In the genomic region with DNA sequence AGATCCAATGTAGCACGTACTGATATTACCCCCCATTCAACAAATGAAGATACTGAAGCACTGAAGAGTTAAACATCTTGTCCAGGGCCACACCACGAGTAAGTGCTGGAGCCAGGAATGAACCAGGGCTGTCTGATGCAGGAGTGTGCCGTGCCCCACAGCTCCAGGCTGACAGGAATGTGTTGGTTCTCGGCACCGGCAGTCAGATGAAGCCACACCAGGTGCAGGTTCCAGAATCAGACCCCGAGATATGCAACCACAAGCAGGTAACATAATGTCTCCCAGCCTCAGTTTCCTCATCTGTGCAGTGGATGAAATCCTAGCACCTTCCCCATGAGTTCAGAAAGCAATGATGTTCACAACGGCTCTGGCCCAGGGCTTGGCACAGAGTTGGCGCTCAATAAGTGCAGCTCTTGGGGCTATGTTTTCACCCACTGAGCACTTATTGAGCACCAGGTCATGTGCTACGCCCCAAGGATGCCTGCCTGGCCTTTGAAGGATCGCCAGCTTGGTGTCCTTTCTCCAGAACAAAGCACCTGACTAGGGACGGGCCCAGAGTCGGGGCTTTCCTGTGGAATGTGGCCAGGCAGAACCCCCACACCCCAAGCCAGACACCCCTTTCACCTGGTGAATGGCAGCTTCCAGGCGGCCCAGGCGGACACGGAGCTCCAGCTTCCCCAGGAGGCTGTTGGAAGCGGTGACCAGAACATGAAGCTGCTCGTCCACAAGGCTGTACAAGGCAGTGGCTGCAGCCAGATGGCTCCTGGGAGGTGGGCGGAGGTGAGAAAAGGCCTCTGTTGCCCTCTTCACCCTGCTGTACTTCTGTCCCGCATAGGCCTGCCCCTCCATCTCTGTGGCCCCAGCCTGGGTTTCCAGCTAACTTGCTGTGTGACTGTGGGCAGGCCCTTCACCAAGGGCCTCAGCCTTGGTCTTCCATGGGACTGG, we compare ENCODE assay signal across 1 cellular context.
A peak's percentile ranks its signal among the peaks of the same experiment; 100 is the strongest.
TF ChIP-seq lines count a peak whose summit lies in the region.

No MANE protein-coding gene starts in this region.

TF ChIP-seq in HepG2, 621 proteins besides CTCF, POLR2A, EP300 and RAD21:
- TF ChIP-seq, protein P1, sequence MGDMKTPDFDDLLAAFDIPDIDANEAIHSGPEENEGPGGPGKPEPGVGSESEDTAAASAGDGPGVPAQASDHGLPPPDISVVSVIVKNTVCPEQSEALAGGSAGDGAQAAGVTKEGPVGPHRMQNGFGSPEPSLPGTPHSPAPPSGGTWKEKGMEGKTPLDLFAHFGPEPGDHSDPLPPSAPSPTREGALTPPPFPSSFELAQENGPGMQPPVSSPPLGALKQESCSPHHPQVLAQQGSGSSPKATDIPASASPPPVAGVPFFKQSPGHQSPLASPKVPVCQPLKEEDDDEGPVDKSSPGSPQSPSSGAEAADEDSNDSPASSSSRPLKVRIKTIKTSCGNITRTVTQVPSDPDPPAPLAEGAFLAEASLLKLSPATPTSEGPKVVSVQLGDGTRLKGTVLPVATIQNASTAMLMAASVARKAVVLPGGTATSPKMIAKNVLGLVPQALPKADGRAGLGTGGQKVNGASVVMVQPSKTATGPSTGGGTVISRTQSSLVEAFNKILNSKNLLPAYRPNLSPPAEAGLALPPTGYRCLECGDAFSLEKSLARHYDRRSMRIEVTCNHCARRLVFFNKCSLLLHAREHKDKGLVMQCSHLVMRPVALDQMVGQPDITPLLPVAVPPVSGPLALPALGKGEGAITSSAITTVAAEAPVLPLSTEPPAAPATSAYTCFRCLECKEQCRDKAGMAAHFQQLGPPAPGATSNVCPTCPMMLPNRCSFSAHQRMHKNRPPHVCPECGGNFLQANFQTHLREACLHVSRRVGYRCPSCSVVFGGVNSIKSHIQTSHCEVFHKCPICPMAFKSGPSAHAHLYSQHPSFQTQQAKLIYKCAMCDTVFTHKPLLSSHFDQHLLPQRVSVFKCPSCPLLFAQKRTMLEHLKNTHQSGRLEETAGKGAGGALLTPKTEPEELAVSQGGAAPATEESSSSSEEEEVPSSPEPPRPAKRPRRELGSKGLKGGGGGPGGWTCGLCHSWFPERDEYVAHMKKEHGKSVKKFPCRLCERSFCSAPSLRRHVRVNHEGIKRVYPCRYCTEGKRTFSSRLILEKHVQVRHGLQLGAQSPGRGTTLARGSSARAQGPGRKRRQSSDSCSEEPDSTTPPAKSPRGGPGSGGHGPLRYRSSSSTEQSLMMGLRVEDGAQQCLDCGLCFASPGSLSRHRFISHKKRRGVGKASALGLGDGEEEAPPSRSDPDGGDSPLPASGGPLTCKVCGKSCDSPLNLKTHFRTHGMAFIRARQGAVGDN (CRISPR knock-in tag; IDR thresholded peaks at IDR 0.05) = peak; percentile 29
- TF ChIP-seq ZMAT3 (CRISPR knock-in tag; conservative IDR thresholded peaks at IDR 0.05) (no peak), NR3C1 (CRISPR knock-in tag; IDR thresholded peaks at IDR 0.05) (no peak), GATA4 (IDR thresholded peaks at IDR 0.05; ENCODE audit: borderline replicate concordance, low read depth) (no peak), MED13 (CRISPR knock-in tag; IDR thresholded peaks at IDR 0.05) (no peak), ZNF703 (CRISPR knock-in tag; IDR thresholded peaks at IDR 0.05; ENCODE audit: borderline replicate concordance) (no peak), SIN3A (IDR thresholded peaks at IDR 0.05; ENCODE audit: borderline replicate concordance, low read depth, low read length) (no peak), PCBP1 (IDR thresholded peaks at IDR 0.05; ENCODE audit: borderline replicate concordance, low read depth, low read length) (no peak), ZKSCAN5 (CRISPR knock-in tag; IDR thresholded peaks at IDR 0.05) (peak; percentile 90; the same call in 1 of the 2 replicates), SRSF4 (IDR thresholded peaks at IDR 0.05; ENCODE audit: low read depth, low read length, poor library complexity, severe bottlenecking) (no peak), KAT2B (IDR thresholded peaks at IDR 0.05; ENCODE audit: borderline replicate concordance, low read depth, low read length) (no peak), HIVEP1 (CRISPR knock-in tag; IDR thresholded peaks at IDR 0.05) (0 out of 2 replicates have a peak, but pooled peaks have one; percentile 28), ZKSCAN8 (CRISPR knock-in tag; IDR thresholded peaks at IDR 0.05; ENCODE audit: borderline replicate concordance) (peak; percentile 97), NFYB (CRISPR knock-in tag; IDR thresholded peaks at IDR 0.05) (no peak), MIER3 (CRISPR knock-in tag; IDR thresholded peaks at IDR 0.05; ENCODE audit: borderline replicate concordance) (no peak)
- TF ChIP-seq, protein P2, sequence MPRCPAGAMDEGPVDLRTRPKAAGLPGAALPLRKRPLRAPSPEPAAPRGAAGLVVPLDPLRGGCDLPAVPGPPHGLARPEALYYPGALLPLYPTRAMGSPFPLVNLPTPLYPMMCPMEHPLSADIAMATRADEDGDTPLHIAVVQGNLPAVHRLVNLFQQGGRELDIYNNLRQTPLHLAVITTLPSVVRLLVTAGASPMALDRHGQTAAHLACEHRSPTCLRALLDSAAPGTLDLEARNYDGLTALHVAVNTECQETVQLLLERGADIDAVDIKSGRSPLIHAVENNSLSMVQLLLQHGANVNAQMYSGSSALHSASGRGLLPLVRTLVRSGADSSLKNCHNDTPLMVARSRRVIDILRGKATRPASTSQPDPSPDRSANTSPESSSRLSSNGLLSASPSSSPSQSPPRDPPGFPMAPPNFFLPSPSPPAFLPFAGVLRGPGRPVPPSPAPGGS (CRISPR knock-in tag; IDR thresholded peaks at IDR 0.05) = 0 out of 2 replicates have a peak, but pooled peaks have one; percentile 26
- TF ChIP-seq, protein P3, sequence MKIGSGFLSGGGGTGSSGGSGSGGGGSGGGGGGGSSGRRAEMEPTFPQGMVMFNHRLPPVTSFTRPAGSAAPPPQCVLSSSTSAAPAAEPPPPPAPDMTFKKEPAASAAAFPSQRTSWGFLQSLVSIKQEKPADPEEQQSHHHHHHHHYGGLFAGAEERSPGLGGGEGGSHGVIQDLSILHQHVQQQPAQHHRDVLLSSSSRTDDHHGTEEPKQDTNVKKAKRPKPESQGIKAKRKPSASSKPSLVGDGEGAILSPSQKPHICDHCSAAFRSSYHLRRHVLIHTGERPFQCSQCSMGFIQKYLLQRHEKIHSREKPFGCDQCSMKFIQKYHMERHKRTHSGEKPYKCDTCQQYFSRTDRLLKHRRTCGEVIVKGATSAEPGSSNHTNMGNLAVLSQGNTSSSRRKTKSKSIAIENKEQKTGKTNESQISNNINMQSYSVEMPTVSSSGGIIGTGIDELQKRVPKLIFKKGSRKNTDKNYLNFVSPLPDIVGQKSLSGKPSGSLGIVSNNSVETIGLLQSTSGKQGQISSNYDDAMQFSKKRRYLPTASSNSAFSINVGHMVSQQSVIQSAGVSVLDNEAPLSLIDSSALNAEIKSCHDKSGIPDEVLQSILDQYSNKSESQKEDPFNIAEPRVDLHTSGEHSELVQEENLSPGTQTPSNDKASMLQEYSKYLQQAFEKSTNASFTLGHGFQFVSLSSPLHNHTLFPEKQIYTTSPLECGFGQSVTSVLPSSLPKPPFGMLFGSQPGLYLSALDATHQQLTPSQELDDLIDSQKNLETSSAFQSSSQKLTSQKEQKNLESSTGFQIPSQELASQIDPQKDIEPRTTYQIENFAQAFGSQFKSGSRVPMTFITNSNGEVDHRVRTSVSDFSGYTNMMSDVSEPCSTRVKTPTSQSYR (CRISPR knock-in tag; IDR thresholded peaks at IDR 0.05; ENCODE audit: borderline replicate concordance) = no peak
- TF ChIP-seq, protein P4, sequence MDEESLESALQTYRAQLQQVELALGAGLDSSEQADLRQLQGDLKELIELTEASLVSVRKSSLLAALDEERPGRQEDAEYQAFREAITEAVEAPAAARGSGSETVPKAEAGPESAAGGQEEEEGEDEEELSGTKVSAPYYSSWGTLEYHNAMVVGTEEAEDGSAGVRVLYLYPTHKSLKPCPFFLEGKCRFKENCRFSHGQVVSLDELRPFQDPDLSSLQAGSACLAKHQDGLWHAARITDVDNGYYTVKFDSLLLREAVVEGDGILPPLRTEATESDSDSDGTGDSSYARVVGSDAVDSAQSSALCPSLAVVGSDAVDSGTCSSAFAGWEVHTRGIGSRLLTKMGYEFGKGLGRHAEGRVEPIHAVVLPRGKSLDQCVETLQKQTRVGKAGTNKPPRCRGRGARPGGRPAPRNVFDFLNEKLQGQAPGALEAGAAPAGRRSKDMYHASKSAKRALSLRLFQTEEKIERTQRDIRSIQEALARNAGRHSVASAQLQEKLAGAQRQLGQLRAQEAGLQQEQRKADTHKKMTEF (CRISPR knock-in tag; IDR thresholded peaks at IDR 0.05) = no peak
- TF ChIP-seq, protein P5, sequence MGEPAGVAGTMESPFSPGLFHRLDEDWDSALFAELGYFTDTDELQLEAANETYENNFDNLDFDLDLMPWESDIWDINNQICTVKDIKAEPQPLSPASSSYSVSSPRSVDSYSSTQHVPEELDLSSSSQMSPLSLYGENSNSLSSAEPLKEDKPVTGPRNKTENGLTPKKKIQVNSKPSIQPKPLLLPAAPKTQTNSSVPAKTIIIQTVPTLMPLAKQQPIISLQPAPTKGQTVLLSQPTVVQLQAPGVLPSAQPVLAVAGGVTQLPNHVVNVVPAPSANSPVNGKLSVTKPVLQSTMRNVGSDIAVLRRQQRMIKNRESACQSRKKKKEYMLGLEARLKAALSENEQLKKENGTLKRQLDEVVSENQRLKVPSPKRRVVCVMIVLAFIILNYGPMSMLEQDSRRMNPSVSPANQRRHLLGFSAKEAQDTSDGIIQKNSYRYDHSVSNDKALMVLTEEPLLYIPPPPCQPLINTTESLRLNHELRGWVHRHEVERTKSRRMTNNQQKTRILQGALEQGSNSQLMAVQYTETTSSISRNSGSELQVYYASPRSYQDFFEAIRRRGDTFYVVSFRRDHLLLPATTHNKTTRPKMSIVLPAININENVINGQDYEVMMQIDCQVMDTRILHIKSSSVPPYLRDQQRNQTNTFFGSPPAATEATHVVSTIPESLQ (CRISPR knock-in tag; conservative IDR thresholded peaks at IDR 0.05) = no peak
- TF ChIP-seq, protein P6, sequence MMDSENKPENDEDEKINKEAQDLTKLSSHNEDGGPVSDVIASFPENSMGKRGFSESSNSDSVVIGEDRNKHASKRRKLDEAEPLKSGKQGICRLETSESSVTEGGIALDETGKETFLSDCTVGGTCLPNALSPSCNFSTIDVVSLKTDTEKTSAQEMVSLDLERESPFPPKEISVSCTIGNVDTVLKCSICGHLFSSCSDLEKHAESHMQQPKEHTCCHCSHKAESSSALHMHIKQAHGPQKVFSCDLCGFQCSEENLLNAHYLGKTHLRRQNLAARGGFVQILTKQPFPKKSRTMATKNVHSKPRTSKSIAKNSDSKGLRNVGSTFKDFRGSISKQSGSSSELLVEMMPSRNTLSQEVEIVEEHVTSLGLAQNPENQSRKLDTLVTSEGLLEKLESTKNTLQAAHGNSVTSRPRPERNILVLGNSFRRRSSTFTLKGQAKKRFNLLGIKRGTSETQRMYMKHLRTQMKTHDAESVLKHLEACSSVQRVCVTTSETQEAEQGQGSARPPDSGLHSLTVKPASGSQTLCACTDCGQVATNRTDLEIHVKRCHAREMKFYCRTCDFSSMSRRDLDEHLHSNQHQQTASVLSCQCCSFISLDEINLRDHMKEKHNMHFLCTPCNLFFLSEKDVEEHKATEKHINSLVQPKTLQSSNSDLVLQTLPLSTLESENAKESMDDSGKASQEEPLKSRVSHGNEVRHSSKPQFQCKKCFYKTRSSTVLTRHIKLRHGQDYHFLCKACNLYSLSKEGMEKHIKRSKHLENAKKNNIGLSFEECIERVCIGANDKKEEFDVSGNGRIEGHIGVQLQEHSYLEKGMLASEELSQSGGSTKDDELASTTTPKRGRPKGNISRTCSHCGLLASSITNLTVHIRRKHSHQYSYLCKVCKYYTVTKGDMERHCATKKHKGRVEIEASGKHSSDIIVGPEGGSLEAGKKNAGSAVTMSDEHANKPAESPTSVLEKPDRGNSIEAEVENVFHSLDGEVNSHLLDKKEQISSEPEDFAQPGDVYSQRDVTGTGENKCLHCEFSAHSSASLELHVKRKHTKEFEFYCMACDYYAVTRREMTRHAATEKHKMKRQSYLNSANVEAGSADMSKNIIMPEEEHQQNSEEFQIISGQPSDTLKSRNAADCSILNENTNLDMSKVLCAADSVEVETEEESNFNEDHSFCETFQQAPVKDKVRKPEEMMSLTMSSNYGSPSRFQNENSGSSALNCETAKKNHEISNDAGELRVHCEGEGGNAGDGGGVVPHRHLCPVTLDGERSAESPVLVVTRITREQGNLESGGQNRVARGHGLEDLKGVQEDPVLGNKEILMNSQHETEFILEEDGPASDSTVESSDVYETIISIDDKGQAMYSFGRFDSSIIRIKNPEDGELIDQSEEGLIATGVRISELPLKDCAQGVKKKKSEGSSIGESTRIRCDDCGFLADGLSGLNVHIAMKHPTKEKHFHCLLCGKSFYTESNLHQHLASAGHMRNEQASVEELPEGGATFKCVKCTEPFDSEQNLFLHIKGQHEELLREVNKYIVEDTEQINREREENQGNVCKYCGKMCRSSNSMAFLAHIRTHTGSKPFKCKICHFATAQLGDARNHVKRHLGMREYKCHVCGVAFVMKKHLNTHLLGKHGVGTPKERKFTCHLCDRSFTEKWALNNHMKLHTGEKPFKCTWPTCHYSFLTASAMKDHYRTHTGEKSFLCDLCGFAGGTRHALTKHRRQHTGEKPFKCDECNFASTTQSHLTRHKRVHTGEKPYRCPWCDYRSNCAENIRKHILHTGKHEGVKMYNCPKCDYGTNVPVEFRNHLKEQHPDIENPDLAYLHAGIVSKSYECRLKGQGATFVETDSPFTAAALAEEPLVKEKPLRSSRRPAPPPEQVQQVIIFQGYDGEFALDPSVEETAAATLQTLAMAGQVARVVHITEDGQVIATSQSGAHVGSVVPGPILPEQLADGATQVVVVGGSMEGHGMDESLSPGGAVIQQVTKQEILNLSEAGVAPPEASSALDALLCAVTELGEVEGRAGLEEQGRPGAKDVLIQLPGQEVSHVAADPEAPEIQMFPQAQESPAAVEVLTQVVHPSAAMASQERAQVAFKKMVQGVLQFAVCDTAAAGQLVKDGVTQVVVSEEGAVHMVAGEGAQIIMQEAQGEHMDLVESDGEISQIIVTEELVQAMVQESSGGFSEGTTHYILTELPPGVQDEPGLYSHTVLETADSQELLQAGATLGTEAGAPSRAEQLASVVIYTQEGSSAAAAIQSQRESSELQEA (CRISPR knock-in tag; IDR thresholded peaks at IDR 0.05; ENCODE audit: not compliant biosample characterization) = peak; percentile 35
- TF ChIP-seq, protein P7, sequence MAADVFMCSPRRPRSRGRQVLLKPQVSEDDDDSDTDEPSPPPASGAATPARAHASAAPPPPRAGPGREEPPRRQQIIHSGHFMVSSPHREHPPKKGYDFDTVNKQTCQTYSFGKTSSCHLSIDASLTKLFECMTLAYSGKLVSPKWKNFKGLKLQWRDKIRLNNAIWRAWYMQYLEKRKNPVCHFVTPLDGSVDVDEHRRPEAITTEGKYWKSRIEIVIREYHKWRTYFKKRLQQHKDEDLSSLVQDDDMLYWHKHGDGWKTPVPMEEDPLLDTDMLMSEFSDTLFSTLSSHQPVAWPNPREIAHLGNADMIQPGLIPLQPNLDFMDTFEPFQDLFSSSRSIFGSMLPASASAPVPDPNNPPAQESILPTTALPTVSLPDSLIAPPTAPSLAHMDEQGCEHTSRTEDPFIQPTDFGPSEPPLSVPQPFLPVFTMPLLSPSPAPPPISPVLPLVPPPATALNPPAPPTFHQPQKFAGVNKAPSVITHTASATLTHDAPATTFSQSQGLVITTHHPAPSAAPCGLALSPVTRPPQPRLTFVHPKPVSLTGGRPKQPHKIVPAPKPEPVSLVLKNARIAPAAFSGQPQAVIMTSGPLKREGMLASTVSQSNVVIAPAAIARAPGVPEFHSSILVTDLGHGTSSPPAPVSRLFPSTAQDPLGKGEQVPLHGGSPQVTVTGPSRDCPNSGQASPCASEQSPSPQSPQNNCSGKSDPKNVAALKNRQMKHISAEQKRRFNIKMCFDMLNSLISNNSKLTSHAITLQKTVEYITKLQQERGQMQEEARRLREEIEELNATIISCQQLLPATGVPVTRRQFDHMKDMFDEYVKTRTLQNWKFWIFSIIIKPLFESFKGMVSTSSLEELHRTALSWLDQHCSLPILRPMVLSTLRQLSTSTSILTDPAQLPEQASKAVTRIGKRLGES (CRISPR knock-in tag; IDR thresholded peaks at IDR 0.05; ENCODE audit: borderline replicate concordance) = no peak
TF ChIP-seq in HepG2: peak in this region for 6.
